ENCODE assay signal across 18 cellular contexts in the genomic region with DNA sequence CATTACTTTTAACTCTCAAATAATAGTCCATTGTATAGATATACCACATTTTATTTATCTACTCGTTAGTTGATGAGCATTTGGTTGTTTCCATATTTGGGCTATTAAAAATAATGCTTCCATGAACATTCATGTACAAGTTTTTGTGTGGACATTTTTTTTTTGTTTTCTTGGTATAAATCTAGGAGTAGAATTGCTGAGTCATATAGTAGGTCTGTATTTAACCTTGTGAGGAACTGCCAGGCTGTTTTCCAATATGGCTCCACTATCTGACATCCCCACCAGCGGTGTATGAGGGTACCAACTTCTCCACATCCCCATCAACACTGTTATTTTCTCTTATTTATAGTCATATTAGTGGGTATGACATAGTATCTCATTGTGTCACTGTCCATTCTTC.
DNase-seq lines count a peak whose midpoint lies in the region; ATAC-seq, FAIRE-seq and TF ChIP-seq lines count a peak whose summit lies in the region.
"Had no signal": no experiment of that assay in that cellular context is flagged by ENCODE, and none has a peak within 500 bp of the region (broad histone marks: within the 10 kb centered on the region; RNA-seq: fewer than 3 reads in every experiment).

No MANE protein-coding gene starts in this region.

- 22% methylated on average over 2 of the region's 2 CpGs for WGBS in HepG2 (ENCODE audit: low lambda C conversion rate)
- WGBS in right lobe of liver (ENCODE audit: insufficient coverage, low coverage, low lambda C conversion rate, missing lambda C conversion rate): 72% methylated on average over 2 of the region's 2 CpGs
- 0% methylated on average over 2 of the region's 2 CpGs for WGBS in K562 (ENCODE audit: insufficient coverage, low coverage, missing lambda C conversion rate)

- H3K9ac ChIP-seq in HepG2 (ENCODE audit: insufficient read depth, low read depth, low read length): no peak overlapping the region
- no peak overlapping the region for H3K9ac ChIP-seq in K562 (ENCODE audit: insufficient read depth in 1 of 2, low read depth in 2 of 2, low read length in 2 of 2)

- H3K27ac Mint-ChIP-seq in mesothelial cell of epicardium: peak overlapping the region; percentile 41
- H3K27ac Mint-ChIP-seq: CD4-positive, alpha-beta memory T cell had no signal

- peaks cover 21% of the 10 kb centered on the region for H3K4me1 Mint-ChIP-seq in mesothelial cell of epicardium
- H3K4me1 Mint-ChIP-seq: CD4-positive, alpha-beta memory T cell had no signal

- TF ChIP-seq RAD21 in HepG2 (CRISPR knock-in tag; IDR thresholded peaks at IDR 0.05) (no peak), K562 (CRISPR knock-in tag; conservative IDR thresholded peaks at IDR 0.05 in 1 of 2, IDR thresholded peaks at IDR 0.05 in 1 of 2) (no peak)

- H3K9me3 Mint-ChIP-seq in mesothelial cell of epicardium: peaks cover 18% of the 10 kb centered on the region

- CTCF ChIA-PET in HepG2 (lab: Yijun Ruan, JAX; ENCODE audit: low intra/inter-chr PET ratio, low total read pairs) (no interaction called here), K562 (lab: Yijun Ruan, JAX; ENCODE audit: low intra/inter-chr PET ratio) (no interaction called here)

- intact Hi-C loops in HepG2 (cut with micrococcal nuclease; ENCODE audit: unreplicated experiment): loop anchor here (5.0 to 10.0 kb wide), 3 partner anchors 50 to 562 kb away; no protein-coding TSS in a partner anchor
- intact Hi-C loops in right lobe of liver (cut with DNase I): no loop called here
- intact Hi-C loops in K562 (cut with micrococcal nuclease): loop anchor here (5.0 to 10.0 kb wide), 2 partner anchors 182 to 465 kb away; no protein-coding TSS in a partner anchor

- H3K4me3 ChIP-seq in HepG2 (replicated peaks in 1 of 3; ENCODE audit: insufficient read depth in 1 of 3, low read depth in 2 of 3, low read length in 3 of 3) (no peak overlapping the region), right lobe of liver (no peak overlapping the region), K562 (no peak overlapping the region)

- H3K79me2 ChIP-seq in HepG2 (ENCODE audit: insufficient read depth, low read length) (no peaks in the 10 kb centered on the region), K562 (ENCODE audit: control insufficient read depth, insufficient read depth, low read length) (no peaks in the 10 kb centered on the region)

- H2AFZ ChIP-seq in HepG2 (ENCODE audit: low read length): no peak overlapping the region
- H2AFZ ChIP-seq in K562 (ENCODE audit: low read depth, low read length): no peak overlapping the region

- no peak overlapping the region for H3K4me3 Mint-ChIP-seq in mesothelial cell of epicardium
- H3K4me3 Mint-ChIP-seq: CD4-positive, alpha-beta memory T cell had no signal

- H4K20me1 ChIP-seq in HepG2 (ENCODE audit: insufficient read depth, low read length) (no peaks in the 10 kb centered on the region), K562 (replicated peaks; ENCODE audit: control insufficient read depth, insufficient read depth, low read length) (no peaks in the 10 kb centered on the region)

- H3K36me3 Mint-ChIP-seq in mesothelial cell of epicardium: no peaks in the 10 kb centered on the region
- H3K36me3 Mint-ChIP-seq: CD4-positive, alpha-beta memory T cell had no signal

- POLR2A ChIA-PET in HepG2 (lab: Yijun Ruan, JAX): no interaction called here
- POLR2A ChIA-PET in K562 (lab: Yijun Ruan, JAX): no interaction called here

- peaks cover 21% of the 10 kb centered on the region for H3K4me1 ChIP-seq in HepG2 (ENCODE audit: insufficient read depth, low read length)
- H3K4me1 ChIP-seq in right lobe of liver: peaks cover 0 to 10% (median 2%) of the 10 kb centered on the region in 4 donors
- H3K4me1 ChIP-seq in K562 (replicated peaks in 1 of 2; ENCODE audit: control insufficient read depth in 2 of 2, insufficient read depth in 2 of 2, low read length in 2 of 2): no peaks in the 10 kb centered on the region

- no peak overlapping the region for H3K27ac ChIP-seq in HepG2 (ENCODE audit: extremely low read length, insufficient read depth, low read length)
- no peak overlapping the region for H3K27ac ChIP-seq in right lobe of liver
- no peak overlapping the region for H3K27ac ChIP-seq in K562 (ENCODE audit: extremely low read depth, low read depth, low read length)

- no peak for DNase-seq in HepG2 (ENCODE audit: low spot score)
- DNase-seq in right lobe of liver: no peak
- no peak for DNase-seq in K562 (ENCODE audit: extremely low read depth in 1 of 4, low spot score in 3 of 4)
- DNase-seq in mesothelial cell of epicardium (ENCODE audit: low spot score in 2 of 2, unreplicated experiment in 2 of 2): no peak
- no peak for DNase-seq in DMS79 (lab: John Stamatoyannopoulos, UW)
- DNase-seq: 8988T; C1 segment of cervical spinal cord; Calu3; CD4-positive, alpha-beta memory T cell; COR-L47; DMS53; DND-41; GOT3; H7; HCEC 1CT had no signal

- no peak for TF ChIP-seq POLR2A in HepG2 (IDR thresholded peaks at IDR 0.05; ENCODE audit: insufficient read depth in 1 of 2, low read depth in 2 of 2, low read length in 2 of 2)
- no peak for TF ChIP-seq POLR2A in right lobe of liver (IDR thresholded peaks at IDR 0.05)
- no peak for TF ChIP-seq POLR2A in K562 (conservative IDR thresholded peaks at IDR 0.05)

- no peak for ATAC-seq in HepG2
- no peak for ATAC-seq in right lobe of liver
- no peak for ATAC-seq in K562
- no peak for ATAC-seq in HG03571 (IDR thresholded peaks at IDR 0.05; ENCODE audit: unreplicated experiment)

- BruUV-seq in HepG2 (replicated peaks; lab: Mats Ljungman, UMichigan): no TSS peak
- no TSS peak for BruUV-seq in K562 (replicated peaks; lab: Mats Ljungman, UMichigan)

- TF ChIP-seq CTCF in HepG2 (CRISPR knock-in tag; IDR thresholded peaks at IDR 0.05) (no peak), right lobe of liver (IDR thresholded peaks at IDR 0.05) (no peak), K562 (IDR thresholded peaks at IDR 0.05 in 2 of 3, conservative IDR thresholded peaks at IDR 0.05 in 1 of 3; ENCODE audit: insufficient read depth in 2 of 3, low read depth in 1 of 3, low read length in 3 of 3) (no peak), mesothelial cell of epicardium (IDR thresholded peaks at IDR 0.05; ENCODE audit: unreplicated experiment) (no peak)

- no peaks in the 10 kb centered on the region for H3K9me1 ChIP-seq in K562 (ENCODE audit: control insufficient read depth, insufficient read depth, low read length)

- H3K27me3 Mint-ChIP-seq in mesothelial cell of epicardium (ENCODE audit: low read depth): no peaks in the 10 kb centered on the region

- in situ Hi-C loops in HepG2 (cut with HindIII; ENCODE audit: extremely low pct_ligation_motif_present, low pct_unique_long_range_greater_than_20kb): loop anchor here (5.0 kb wide), 1 partner anchor 145 kb away; a partner anchor contains a TSS
- in situ Hi-C loops in K562 (cut with MboI): no loop called here

- H3K9me3 ChIP-seq in HepG2 (ENCODE audit: low read length): no peaks in the 10 kb centered on the region
- no peaks in the 10 kb centered on the region for H3K9me3 ChIP-seq in right lobe of liver
- H3K9me3 ChIP-seq in K562 (replicated peaks; ENCODE audit: control insufficient read depth, insufficient read depth, low read depth, low read length): no peaks in the 10 kb centered on the region

- H3K27me3 ChIP-seq in HepG2 (ENCODE audit: control insufficient read depth in 1 of 2, insufficient read depth in 2 of 2, low read length in 2 of 2): no peaks in the 10 kb centered on the region
- no peaks in the 10 kb centered on the region for H3K27me3 ChIP-seq in right lobe of liver
- H3K27me3 ChIP-seq in K562 (ENCODE audit: control insufficient read depth in 2 of 2, insufficient read depth in 2 of 2, low read length in 2 of 2): no peaks in the 10 kb centered on the region; a peak in 1 of 5 replicates

- H3K36me3 ChIP-seq in HepG2 (replicated peaks in 1 of 2; ENCODE audit: control insufficient read depth in 1 of 2, insufficient read depth in 2 of 2, low read length in 2 of 2) (no peaks in the 10 kb centered on the region), right lobe of liver (no peaks in the 10 kb centered on the region), K562 (ENCODE audit: control insufficient read depth, insufficient read depth, low read length) (no peaks in the 10 kb centered on the region)

- FAIRE-seq in HepG2 (lab: Jason Lieb, UNC) (no peak), K562 (lab: Jason Lieb, UNC) (no peak)
- FAIRE-seq: G401.6, GM12892 had no signal

- H3K4me2 ChIP-seq in HepG2 (ENCODE audit: low read depth, low read length) (no peak overlapping the region), K562 (ENCODE audit: insufficient read depth, low read length) (no peak overlapping the region)

- TF ChIP-seq EP300 in HepG2 (IDR thresholded peaks at IDR 0.05; ENCODE audit: low read depth in 2 of 2, low read length in 2 of 2) (no peak), HepG2 (CRISPR knock-in tag; IDR thresholded peaks at IDR 0.05; ENCODE audit: borderline replicate concordance) (no peak), K562 (IDR thresholded peaks at IDR 0.05; ENCODE audit: low read length) (no peak)

TF ChIP-seq in HepG2, 621 proteins besides CTCF, POLR2A, EP300 and RAD21 (continues in another document):
- no peak for TF ChIP-seq NFIC (IDR thresholded peaks at IDR 0.05; ENCODE audit: low read length)
- TF ChIP-seq MIER3 (CRISPR knock-in tag; IDR thresholded peaks at IDR 0.05; ENCODE audit: borderline replicate concordance): no peak
- peak; percentile 86 for TF ChIP-seq NFE2L2 (IDR thresholded peaks at IDR 0.05; ENCODE audit: low read length)
- no peak for TF ChIP-seq SRSF1 (optimal IDR thresholded peaks at IDR 0.05; ENCODE audit: low read depth, low read length)
- no peak for TF ChIP-seq ZNF615 (CRISPR knock-in tag; IDR thresholded peaks at IDR 0.05; ENCODE audit: borderline replicate concordance)
- TF ChIP-seq MAFK (conservative IDR thresholded peaks at IDR 0.05 in 1 of 2, IDR thresholded peaks at IDR 0.05 in 1 of 2; ENCODE audit: low read length in 2 of 2): peak; percentile 16 to 73; a peak in 2 of 4 replicates

TF ChIP-seq in K562, 482 proteins besides CTCF, POLR2A, EP300 and RAD21:
- TF ChIP-seq BCOR (IDR thresholded peaks at IDR 0.05): no peak
- no peak for TF ChIP-seq NFIC (IDR thresholded peaks at IDR 0.05)
- TF ChIP-seq ZNF316 (IDR thresholded peaks at IDR 0.05): peak; percentile 76
- no peak for TF ChIP-seq STAT5A (IDR thresholded peaks at IDR 0.05; ENCODE audit: borderline replicate concordance, low read length)
- TF ChIP-seq C11orf30 (IDR thresholded peaks at IDR 0.05; ENCODE audit: low read depth): peak; percentile 59; the same call in 1 of the 2 replicates
- peak; percentile 50; the same call in 1 of the 2 replicates for TF ChIP-seq MAFK (IDR thresholded peaks at IDR 0.05; ENCODE audit: low read length)
- TF ChIP-seq NFRKB (IDR thresholded peaks at IDR 0.05; ENCODE audit: low read depth): no peak
- peak; percentile 68 for TF ChIP-seq NFE2L1 (tag; IDR thresholded peaks at IDR 0.05; ENCODE audit: borderline replicate concordance, low read depth)
- peak; percentile 82 for TF ChIP-seq MAFG (tag; conservative IDR thresholded peaks at IDR 0.05)
- peak; percentile 49 for TF ChIP-seq NFE2 (IDR thresholded peaks at IDR 0.05; ENCODE audit: low read depth)
- TF ChIP-seq MAFF (IDR thresholded peaks at IDR 0.05; ENCODE audit: low read length): peak; percentile 29; the same call in 1 of the 2 replicates
- no peak for TF ChIP-seq RBM14 (IDR thresholded peaks at IDR 0.05; ENCODE audit: borderline replicate concordance, insufficient read depth, low read depth, low read length)

Comparison
In these comparisons a context has a peak if more than half of its experiments do, and no peak if none do; other contexts are left out.
1. intact Hi-C loops: an anchor here in HepG2 (5.0 to 10.0 kb wide) and K562 (5.0 to 10.0 kb wide); none called in right lobe of liver.